ENCODE assay signal across 10 cellular contexts in the genomic region with DNA sequence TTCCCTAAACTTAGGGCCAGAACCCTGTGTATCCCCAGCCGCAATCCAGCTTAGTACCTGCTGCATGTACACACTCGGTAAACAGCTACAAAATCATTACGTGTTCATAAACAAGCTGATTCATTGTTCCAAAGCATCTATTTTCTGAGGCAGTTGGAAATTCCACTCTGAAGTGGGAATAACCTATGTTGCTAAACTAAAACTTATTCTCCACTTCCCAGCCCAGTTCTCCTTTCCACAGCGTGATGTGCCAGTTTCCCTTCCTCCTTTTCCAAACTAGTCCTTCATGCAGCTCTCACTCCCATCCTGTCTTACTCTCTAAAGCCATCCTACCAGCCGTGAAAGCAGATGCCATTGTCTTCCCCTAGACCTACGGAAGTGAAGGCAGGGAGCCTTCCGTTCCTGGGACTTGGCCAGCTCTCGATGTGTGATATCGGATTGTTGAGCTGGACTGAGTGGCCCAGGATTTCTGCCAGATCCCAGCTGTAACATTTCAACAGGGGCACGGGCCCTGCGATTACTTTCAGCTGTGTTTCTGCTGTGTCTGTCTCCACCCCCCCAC.
A peak's percentile ranks its signal among the peaks of the same experiment; 100 is the strongest.
DNase-seq lines count a peak whose midpoint lies in the region; ATAC-seq and TF ChIP-seq lines count a peak whose summit lies in the region.
"Had no signal": no experiment of that assay in that cellular context is flagged by ENCODE, and none has a peak within 500 bp of the region (broad histone marks: within the 10 kb centered on the region; RNA-seq: fewer than 3 reads in every experiment).

No MANE protein-coding gene starts in this region.

- peaks cover 97% of the 10 kb centered on the region for H3K79me2 ChIP-seq in SK-N-SH (ENCODE audit: insufficient read depth)
- H3K79me2 ChIP-seq in neural progenitor cell (ENCODE audit: low read depth) = no peaks in the 10 kb centered on the region

- H3K4me2 ChIP-seq in SK-N-SH (peak overlapping the region; percentile 69), neural progenitor cell (peak overlapping the region; percentile 42)

- TF ChIP-seq CTCF in AG04450 (IDR thresholded peaks at IDR 0.05; ENCODE audit: low read depth, low read length) = no peak
- TF ChIP-seq CTCF in SK-N-SH (IDR thresholded peaks at IDR 0.05) = no peak
- TF ChIP-seq CTCF in fibroblast of villous mesenchyme (IDR thresholded peaks at IDR 0.05; ENCODE audit: insufficient read depth, low read depth, low read length) = no peak
- no peak for TF ChIP-seq CTCF in neural progenitor cell (IDR thresholded peaks at IDR 0.05)

- peak in 1 of 2 experiments; percentile 63; a peak in 1 of 4 replicates for TF ChIP-seq EP300 in SK-N-SH (IDR thresholded peaks at IDR 0.05; ENCODE audit: borderline replicate concordance in 1 of 2, low read depth in 1 of 2, low read length in 1 of 2)

- H3K4me3 ChIP-seq in AG04450 (ENCODE audit: low read depth, low read length) = no peak overlapping the region; the same call in 1 of the 2 replicates
- peak overlapping the region in 1 of 2 experiments; percentile 17; a peak in 2 of 4 replicates for H3K4me3 ChIP-seq in SK-N-SH (ENCODE audit: low read depth in 2 of 2, low read length in 1 of 2)
- no peak overlapping the region for H3K4me3 ChIP-seq in fibroblast of villous mesenchyme (ENCODE audit: low read depth, low read length)
- H3K4me3 ChIP-seq in neural progenitor cell = no peak overlapping the region

- H2AFZ ChIP-seq in SK-N-SH (ENCODE audit: low read depth) (no peak overlapping the region), neural progenitor cell (replicated peaks) (no peak overlapping the region)

- WGBS in SK-N-SH (ENCODE audit: low lambda C conversion rate) = 18% methylated on average over 11 of the region's 11 CpGs

- no peaks in the 10 kb centered on the region for H3K4me1 Mint-ChIP-seq in neural progenitor cell
- H3K4me1 Mint-ChIP-seq in T-cell = no peaks in the 10 kb centered on the region

- peaks cover 89% of the 10 kb centered on the region for H3F3A ChIP-seq in SK-N-SH (replicated peaks; ENCODE audit: insufficient read depth)
- peaks cover 5% of the 10 kb centered on the region for H3F3A ChIP-seq in neural progenitor cell (ENCODE audit: low read depth)

- peak overlapping the region; percentile 67 for H3K9ac ChIP-seq in SK-N-SH
- H3K9ac ChIP-seq in neural progenitor cell = no peak overlapping the region

- DNase-seq in AG04450 (ENCODE audit: low read depth, low spot score) = no peak
- peak; percentile 14 for DNase-seq in SK-N-SH
- DNase-seq in fibroblast of villous mesenchyme (ENCODE audit: low read depth) = peak; percentile 74
- DNase-seq in neural progenitor cell (ENCODE audit: low spot score) = peak; percentile 7
- DNase-seq in T-cell = no peak
- DNase-seq in SHP77 treated with DMSO at 0.1 percent for 48 hours (lab: John Stamatoyannopoulos, UW) = no peak
- no peak for DNase-seq in foreskin melanocyte
- DNase-seq: CD8-positive, alpha-beta T cell; PC-3 had no signal

- H3K9me3 ChIP-seq in AG04450 (ENCODE audit: control insufficient read depth, insufficient read depth, low read length) = no peaks in the 10 kb centered on the region
- no peaks in the 10 kb centered on the region for H3K9me3 ChIP-seq in SK-N-SH
- no peaks in the 10 kb centered on the region for H3K9me3 ChIP-seq in neural progenitor cell (ENCODE audit: low read depth)

- H3K27ac Mint-ChIP-seq in neural progenitor cell = peak overlapping the region; percentile 3
- H3K27ac Mint-ChIP-seq in T-cell = no peak overlapping the region
- H3K27ac Mint-ChIP-seq: CD8-positive, alpha-beta T cell had no signal

- H3K27me3 Mint-ChIP-seq in neural progenitor cell (ENCODE audit: insufficient read depth, low read depth) (no peaks in the 10 kb centered on the region), T-cell (no peaks in the 10 kb centered on the region)

- TF ChIP-seq RAD21 in SK-N-SH (IDR thresholded peaks at IDR 0.05; ENCODE audit: low read length) = no peak

- H3K27me3 ChIP-seq in AG04450 (ENCODE audit: control insufficient read depth, insufficient read depth, low read length) (no peaks in the 10 kb centered on the region), SK-N-SH (ENCODE audit: insufficient read depth) (no peaks in the 10 kb centered on the region), neural progenitor cell (no peaks in the 10 kb centered on the region)

- POLR2A ChIA-PET in AG04450 (lab: Yijun Ruan, JAX) (interaction anchor here (0.7 to 1.7 kb wide), 4 partner anchors 18 to 80 kb away, joined by 4 to 11 read pairs (median 6); no protein-coding TSS in a partner anchor), SK-N-SH (lab: Yijun Ruan, JAX) (no interaction called here), T-cell (lab: Charles Lee) (no interaction called here)

- CTCF ChIA-PET in AG04450 (lab: Charles Lee) (interaction anchor here (1.0 to 1.3 kb wide), 3 partner anchors 104 to 208 kb away, joined by 3 to 8 read pairs (median 3); no protein-coding TSS in a partner anchor), SK-N-SH (lab: Yijun Ruan, JAX) (interaction anchor here (0.6 to 1.0 kb wide), 3 partner anchors 14 to 287 kb away, joined by 3 read pairs; no protein-coding TSS in a partner anchor), T-cell (lab: Charles Lee) (no interaction called here)

- H3K4me3 Mint-ChIP-seq in neural progenitor cell (no peak overlapping the region), T-cell (no peak overlapping the region)
- H3K4me3 Mint-ChIP-seq: CD8-positive, alpha-beta T cell had no signal

- H4K20me1 ChIP-seq in SK-N-SH (ENCODE audit: insufficient read depth) (peaks cover 5% of the 10 kb centered on the region; the same call in 1 of the 2 replicates), neural progenitor cell (ENCODE audit: low read depth) (no peaks in the 10 kb centered on the region)

- H3K9me3 Mint-ChIP-seq in neural progenitor cell = no peaks in the 10 kb centered on the region
- no peaks in the 10 kb centered on the region for H3K9me3 Mint-ChIP-seq in T-cell
- H3K9me3 Mint-ChIP-seq: CD8-positive, alpha-beta T cell had no signal

- H3K9me2 ChIP-seq in SK-N-SH = no peaks in the 10 kb centered on the region

- H3K27ac ChIP-seq in AG04450 (ENCODE audit: low read depth, low read length) (peak overlapping the region; percentile 88), SK-N-SH (ENCODE audit: low read depth in 2 of 2, low read length in 1 of 2) (peak overlapping the region; percentile 78 to 95; a peak in 3 of 4 replicates), neural progenitor cell (no peak overlapping the region)

- H3K36me3 Mint-ChIP-seq in neural progenitor cell (peaks cover 10% of the 10 kb centered on the region), T-cell (no peaks in the 10 kb centered on the region)
- H3K36me3 Mint-ChIP-seq: CD8-positive, alpha-beta T cell had no signal

- H3K4me1 ChIP-seq in SK-N-SH (ENCODE audit: control insufficient read depth in 1 of 2, insufficient read depth in 2 of 2, low read depth in 1 of 2, low read length in 1 of 2) (peaks cover 13 to 91% of the 10 kb centered on the region in 2 experiments), neural progenitor cell (peaks cover 23% of the 10 kb centered on the region)

- ATAC-seq in T-cell (replicated peaks in 1 of 4) = no peak
- ATAC-seq in GM21381 (IDR thresholded peaks at IDR 0.05; ENCODE audit: unreplicated experiment) = no peak
- ATAC-seq: CD8-positive, alpha-beta T cell; PC-3 had no signal

- H3K36me3 ChIP-seq in SK-N-SH (replicated peaks in 1 of 2; ENCODE audit: control insufficient read depth in 1 of 2, insufficient read depth in 2 of 2, low read length in 1 of 2) (peaks cover 23 to 26% of the 10 kb centered on the region in 2 experiments), neural progenitor cell (no peaks in the 10 kb centered on the region)

TF ChIP-seq in SK-N-SH, 30 proteins besides CTCF, POLR2A, EP300 and RAD21 (continues in another document):
- TF ChIP-seq CHD2 (IDR thresholded peaks at IDR 0.05; ENCODE audit: low read length, partially characterized antibody) = no peak
- peak; percentile 42; the same call in 1 of the 2 replicates for TF ChIP-seq TAF1 (IDR thresholded peaks at IDR 0.05; ENCODE audit: borderline replicate concordance, low read depth, low read length)
- no peak for TF ChIP-seq RCOR1 (IDR thresholded peaks at IDR 0.05; ENCODE audit: low read length)
- TF ChIP-seq GATA2 (CRISPR knock-in tag; IDR thresholded peaks at IDR 0.05) = no peak
- no peak for TF ChIP-seq FOXJ3 (CRISPR knock-in tag; IDR thresholded peaks at IDR 0.05)
- TF ChIP-seq, protein P1, sequence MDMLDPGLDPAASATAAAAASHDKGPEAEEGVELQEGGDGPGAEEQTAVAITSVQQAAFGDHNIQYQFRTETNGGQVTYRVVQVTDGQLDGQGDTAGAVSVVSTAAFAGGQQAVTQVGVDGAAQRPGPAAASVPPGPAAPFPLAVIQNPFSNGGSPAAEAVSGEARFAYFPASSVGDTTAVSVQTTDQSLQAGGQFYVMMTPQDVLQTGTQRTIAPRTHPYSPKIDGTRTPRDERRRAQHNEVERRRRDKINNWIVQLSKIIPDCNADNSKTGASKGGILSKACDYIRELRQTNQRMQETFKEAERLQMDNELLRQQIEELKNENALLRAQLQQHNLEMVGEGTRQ (IDR thresholded peaks at IDR 0.05; ENCODE audit: borderline replicate concordance, low read depth, low read length) = no peak
- no peak for TF ChIP-seq NRF1 (IDR thresholded peaks at IDR 0.05; ENCODE audit: low read depth, low read length)
- no peak for TF ChIP-seq RFX5 (IDR thresholded peaks at IDR 0.05; ENCODE audit: low read length)
- TF ChIP-seq, protein P2, sequence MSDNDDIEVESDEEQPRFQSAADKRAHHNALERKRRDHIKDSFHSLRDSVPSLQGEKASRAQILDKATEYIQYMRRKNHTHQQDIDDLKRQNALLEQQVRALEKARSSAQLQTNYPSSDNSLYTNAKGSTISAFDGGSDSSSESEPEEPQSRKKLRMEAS (IDR thresholded peaks at IDR 0.05; ENCODE audit: low read depth) = no peak
- TF ChIP-seq, protein P3, sequence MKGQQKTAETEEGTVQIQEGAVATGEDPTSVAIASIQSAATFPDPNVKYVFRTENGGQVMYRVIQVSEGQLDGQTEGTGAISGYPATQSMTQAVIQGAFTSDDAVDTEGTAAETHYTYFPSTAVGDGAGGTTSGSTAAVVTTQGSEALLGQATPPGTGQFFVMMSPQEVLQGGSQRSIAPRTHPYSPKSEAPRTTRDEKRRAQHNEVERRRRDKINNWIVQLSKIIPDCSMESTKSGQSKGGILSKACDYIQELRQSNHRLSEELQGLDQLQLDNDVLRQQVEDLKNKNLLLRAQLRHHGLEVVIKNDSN (IDR thresholded peaks at IDR 0.05; ENCODE audit: borderline replicate concordance, low read depth) = no peak
- TF ChIP-seq MXI1 (IDR thresholded peaks at IDR 0.05; ENCODE audit: low read depth, low read length) = no peak
- peak; percentile 24; the same call in 1 of the 2 replicates for TF ChIP-seq ELF1 (IDR thresholded peaks at IDR 0.05)
- TF ChIP-seq FOSL2 (IDR thresholded peaks at IDR 0.05; ENCODE audit: borderline replicate concordance, low read depth) = no peak
- TF ChIP-seq SIN3A (IDR thresholded peaks at IDR 0.05; ENCODE audit: borderline replicate concordance, low read depth, low read length) = peak; percentile 51; the same call in 1 of the 2 replicates
- peak; percentile 42; the same call in 1 of the 2 replicates for TF ChIP-seq JUND (IDR thresholded peaks at IDR 0.05)
- TF ChIP-seq POLR2AphosphoS5 (IDR thresholded peaks at IDR 0.05; ENCODE audit: low read depth, low read length) = peak; percentile 72
- peak; percentile 54 for TF ChIP-seq GABPA (IDR thresholded peaks at IDR 0.05; ENCODE audit: low read depth)

Comparison
In these comparisons a context has a peak if more than half of its experiments do, and no peak if none do; other contexts are left out.
1. DNase-seq: peak in SK-N-SH (single experiment), fibroblast of villous mesenchyme (single experiment) and neural progenitor cell (single experiment); none in AG04450 (single experiment), T-cell (0 of 34), SHP77 treated with DMSO at 0.1 percent for 48 hours (single experiment) and foreskin melanocyte (single experiment).
2. CTCF ChIA-PET loops: an anchor here in AG04450 (1.0 to 1.3 kb wide) and SK-N-SH (0.6 to 1.0 kb wide); none called in T-cell.